In the genomic region with DNA sequence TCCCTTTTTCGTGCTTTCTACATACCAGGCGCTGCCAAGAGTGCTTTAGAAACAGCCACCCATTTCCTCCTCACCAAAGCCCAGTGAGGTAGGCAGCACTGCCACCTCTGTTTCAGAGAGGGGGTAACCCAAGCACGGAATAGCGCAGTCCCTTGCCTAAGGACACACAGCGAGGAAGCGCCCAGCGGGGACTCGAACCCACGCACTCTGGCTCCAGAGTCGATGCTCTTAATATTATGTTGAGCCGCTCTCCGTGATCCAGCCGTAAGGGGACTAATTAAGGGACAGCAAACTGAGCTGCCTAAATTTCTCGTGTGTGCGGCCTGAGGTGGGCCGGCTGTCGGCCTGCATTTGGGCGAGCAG, we compare ENCODE assay signal across 1 cellular context.
TF ChIP-seq lines count a peak whose summit lies in the region.

No MANE protein-coding gene starts in this region.

TF ChIP-seq in H1, 55 proteins besides CTCF, POLR2A, EP300 and RAD21:
- no peak for TF ChIP-seq RFX5 (IDR thresholded peaks at IDR 0.05; ENCODE audit: borderline replicate concordance, low read depth, low read length)
- no peak for TF ChIP-seq POLR2AphosphoS5 (IDR thresholded peaks at IDR 0.05; ENCODE audit: low read depth, low read length)
- no peak for TF ChIP-seq CHD1 (IDR thresholded peaks at IDR 0.05; ENCODE audit: low read depth, low read length)
- no peak for TF ChIP-seq KDM5A (IDR thresholded peaks at IDR 0.05; ENCODE audit: low read length)
- TF ChIP-seq EGR1 (IDR thresholded peaks at IDR 0.05; ENCODE audit: borderline replicate concordance, low read depth, low read length): no peak
- no peak for TF ChIP-seq JUND (IDR thresholded peaks at IDR 0.05; ENCODE audit: low read length)
- TF ChIP-seq MAFK (IDR thresholded peaks at IDR 0.05; ENCODE audit: low read depth, low read length): no peak
- no peak for TF ChIP-seq TBP (IDR thresholded peaks at IDR 0.05; ENCODE audit: low read depth, low read length)
- no peak for TF ChIP-seq HDAC2 (IDR thresholded peaks at IDR 0.05; ENCODE audit: borderline replicate concordance in 1 of 2, low read depth in 2 of 2, low read length in 2 of 2)
- TF ChIP-seq GABPA (IDR thresholded peaks at IDR 0.05; ENCODE audit: borderline replicate concordance, insufficient read depth, low read length): no peak
- no peak for TF ChIP-seq GTF2F1 (IDR thresholded peaks at IDR 0.05; ENCODE audit: borderline replicate concordance, low read depth, low read length)
- TF ChIP-seq SIN3A (conservative IDR thresholded peaks at IDR 0.05 in 1 of 2, IDR thresholded peaks at IDR 0.05 in 1 of 2; ENCODE audit: low read depth in 1 of 2, low read length in 2 of 2): no peak
- no peak for TF ChIP-seq NANOG (IDR thresholded peaks at IDR 0.05; ENCODE audit: insufficient read depth, low read depth, low read length, poor library complexity, severe bottlenecking)
